Comparison of ENCODE assay signal across 7 cellular contexts in genomic region chr11:76152741-76153608, GRCh38. TPM values are rescaled to one million over a fixed set of nuclear protein-coding genes. Genes with fewer than 3 reads are reported as not detected.
DNase-seq lines count a peak whose midpoint lies in the region; ATAC-seq and TF ChIP-seq lines count a peak whose summit lies in the region.

No MANE protein-coding gene starts in this region.

- H3K4me3 Mint-ChIP-seq in H9, result peak overlapping the region; percentile 59 to 73
- peak overlapping the region; percentile 87 for H3K4me3 Mint-ChIP-seq in T-helper 17 cell

- H3K27me3 Mint-ChIP-seq in H9 (ENCODE audit: low read depth) (peaks cover 51% of the 10 kb centered on the region), T-helper 17 cell (peaks cover 39% of the 10 kb centered on the region)

- H3T11ph ChIP-seq in H9 (ENCODE audit: low read length), result no peak overlapping the region

- no peak overlapping the region for H3K27ac ChIP-seq in H9 (ENCODE audit: insufficient read length, low read depth, low read length)

- no peak overlapping the region; the same call in 1 of the 2 replicates for H3K14ac ChIP-seq in H9 (ENCODE audit: insufficient read depth, low read length)

- H3K18ac ChIP-seq in H9 (ENCODE audit: insufficient read length, low read depth, low read length), result no peak overlapping the region

- no peaks in the 10 kb centered on the region for H4K20me1 ChIP-seq in H9 (ENCODE audit: control insufficient read depth, insufficient read depth, insufficient read length)

- no peak overlapping the region for H4K8ac ChIP-seq in H9 (replicated peaks; ENCODE audit: insufficient read length, low read depth, low read length)

- H3K36me3 Mint-ChIP-seq in H9 (ENCODE audit: insufficient read depth in 1 of 3, low read depth in 3 of 3) (no peaks in the 10 kb centered on the region), T-helper 17 cell (ENCODE audit: low read depth) (no peaks in the 10 kb centered on the region)

- no peak overlapping the region for H2BK120ac ChIP-seq in H9 (ENCODE audit: low read depth, low read length, poor library complexity, severe bottlenecking)

- ATAC-seq in GM18520 (IDR thresholded peaks at IDR 0.05; ENCODE audit: unreplicated experiment) (peak; percentile 44), T-helper 17 cell (no peak), HG03025 (IDR thresholded peaks at IDR 0.05; ENCODE audit: low FRiP score, unreplicated experiment) (no peak), omental fat pad (ENCODE audit: low FRiP score) (no peak)

- WGBS in H9 (ENCODE audit: extremely low coverage, insufficient read length, low lambda C conversion rate), result no CpG with 5 or more reads among the region's 13 CpGs

- H3K4ac ChIP-seq in H9 (ENCODE audit: low read depth, low read length), result no peak overlapping the region

- no peaks in the 10 kb centered on the region for H3K9me3 ChIP-seq in H9 (ENCODE audit: control insufficient read depth, low read depth, low read length)
- H3K9me3 ChIP-seq in T-helper 17 cell (ENCODE audit: control insufficient read depth, low read length, poor library complexity, severe bottlenecking), result no peaks in the 10 kb centered on the region

- no peak overlapping the region for H4K91ac ChIP-seq in H9 (ENCODE audit: insufficient read length, low read depth, low read length)

- no peak overlapping the region for H2AFZ ChIP-seq in H9 (ENCODE audit: low read length)

- TF ChIP-seq CTCF in H9 (conservative IDR thresholded peaks at IDR 0.05) (no peak), omental fat pad (IDR thresholded peaks at IDR 0.05) (no peak)

- no peaks in the 10 kb centered on the region for H3K79me1 ChIP-seq in H9 (ENCODE audit: insufficient read depth, low read depth, low read length, poor library complexity, severe bottlenecking)

- peak overlapping the region; percentile 45 for H3K4me2 ChIP-seq in H9 (ENCODE audit: insufficient read depth, insufficient read length, low read length)

- no peaks in the 10 kb centered on the region; the same call in none of the 2 replicates for H3K27me3 ChIP-seq in H9 (ENCODE audit: insufficient read depth, low read length)

- peaks cover 16 to 17% of the 10 kb centered on the region in 2 experiments for H3K4me1 Mint-ChIP-seq in H9
- peaks cover 18% of the 10 kb centered on the region for H3K4me1 Mint-ChIP-seq in T-helper 17 cell

- H3K4me1 ChIP-seq in H9 (ENCODE audit: insufficient read depth, low read length), result no peaks in the 10 kb centered on the region

- H2BK5ac ChIP-seq in H9 (ENCODE audit: insufficient read length, low read length), result no peak overlapping the region

- no peak overlapping the region for H3K23ac ChIP-seq in H9 (ENCODE audit: insufficient read length, low read depth, low read length)

- H3K27ac Mint-ChIP-seq in H9 (no peak overlapping the region; a peak in 1 of 7 replicates), T-helper 17 cell (peak overlapping the region; percentile 19)

- no peak overlapping the region for H3K56ac ChIP-seq in H9 (ENCODE audit: insufficient read length, low read depth, low read length)

- no peaks in the 10 kb centered on the region for H3K79me2 ChIP-seq in H9 (ENCODE audit: insufficient read depth, low read length)

- no peak overlapping the region for H2BK15ac ChIP-seq in H9 (ENCODE audit: low read depth, low read length)

- no peak overlapping the region for H2AK5ac ChIP-seq in H9 (ENCODE audit: insufficient read length, low read length)

- no peaks in the 10 kb centered on the region for H3K9me3 Mint-ChIP-seq in H9

- no peak overlapping the region for H3K9ac ChIP-seq in H9 (ENCODE audit: extremely low read depth, insufficient read length, low read length)

- DNase-seq in H9 (no peak), T-helper 17 cell (no peak), islet precursor cell (peak; percentile 76), omental fat pad (ENCODE audit: low spot score) (no peak)
- no peak for DNase-seq in stimulated activated CD4-positive, alpha-beta T cell treated with anti-CD3 and anti-CD28 coated beads, Interleukin-4, amount 100 ng/mL, for 4 hours

- H2BK12ac ChIP-seq in H9 (ENCODE audit: insufficient read length, low read depth, low read length), result no peak overlapping the region

- H3K23me2 ChIP-seq in H9 (ENCODE audit: insufficient read length, low read depth, low read length, poor library complexity, severe bottlenecking), result no peaks in the 10 kb centered on the region

- H4K5ac ChIP-seq in H9 (ENCODE audit: insufficient read length, low read depth, low read length), result no peak overlapping the region

- no peak overlapping the region for H2BK20ac ChIP-seq in H9 (ENCODE audit: low read depth, low read length, poor library complexity, severe bottlenecking)

RNA-seq across cellular contexts. Expression of gene WNT11, which starts 53.3 kb away (rescaled TPM):
- 0.18 TPM in 1 of 2 replicates, not detected in the other for total RNA-seq in H9 (2021)
- total RNA-seq in T-helper 17 cell, result 1 to 10 TPM in 1 of 2 donors, under 1 TPM in 1; 0.57 to 2.1 TPM
- 100 to 1,000 TPM in 1 of 4 donors, 10 to 100 TPM in 3; 20.4 to 137 (median 39.1) TPM for total RNA-seq in omental fat pad

Comparison
In these comparisons a context has a peak if more than half of its experiments do, and no peak if none do; other contexts are left out.
1. RNA of gene WNT11, which starts 53.3 kb away (total RNA-seq): 20.4 to 137 TPM in omental fat pad; 0.57 to 2.1 TPM in T-helper 17 cell and 0.18 TPM in H9; every median in the first group is over 4 times any median in the second.